ENCODE assay signal across 1 cellular context in the genomic region with DNA sequence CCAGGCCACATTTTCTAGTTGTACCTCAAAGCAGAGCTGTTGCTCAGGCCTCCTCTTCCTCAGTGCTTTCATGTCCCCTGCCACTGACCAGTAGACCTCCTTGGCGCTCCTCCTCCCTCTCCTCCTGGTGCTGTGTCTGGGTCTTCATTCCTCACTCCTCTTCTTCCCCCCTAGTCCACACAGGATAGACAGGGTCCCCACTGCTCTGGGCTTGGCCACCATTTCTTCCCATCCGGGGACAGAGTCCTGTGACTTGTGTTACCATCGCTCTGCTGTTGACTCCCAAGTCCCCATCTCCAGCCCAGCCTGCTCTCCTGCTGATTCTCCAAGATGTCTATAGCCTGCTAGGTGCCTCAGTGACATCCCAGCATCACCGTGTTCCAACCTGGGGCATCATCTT.
TF ChIP-seq lines count a peak whose summit lies in the region.

No MANE protein-coding gene starts in this region.

TF ChIP-seq in WTC11, 78 proteins besides CTCF, POLR2A, EP300 and RAD21 (continued from another document):
- TF ChIP-seq, protein P1, sequence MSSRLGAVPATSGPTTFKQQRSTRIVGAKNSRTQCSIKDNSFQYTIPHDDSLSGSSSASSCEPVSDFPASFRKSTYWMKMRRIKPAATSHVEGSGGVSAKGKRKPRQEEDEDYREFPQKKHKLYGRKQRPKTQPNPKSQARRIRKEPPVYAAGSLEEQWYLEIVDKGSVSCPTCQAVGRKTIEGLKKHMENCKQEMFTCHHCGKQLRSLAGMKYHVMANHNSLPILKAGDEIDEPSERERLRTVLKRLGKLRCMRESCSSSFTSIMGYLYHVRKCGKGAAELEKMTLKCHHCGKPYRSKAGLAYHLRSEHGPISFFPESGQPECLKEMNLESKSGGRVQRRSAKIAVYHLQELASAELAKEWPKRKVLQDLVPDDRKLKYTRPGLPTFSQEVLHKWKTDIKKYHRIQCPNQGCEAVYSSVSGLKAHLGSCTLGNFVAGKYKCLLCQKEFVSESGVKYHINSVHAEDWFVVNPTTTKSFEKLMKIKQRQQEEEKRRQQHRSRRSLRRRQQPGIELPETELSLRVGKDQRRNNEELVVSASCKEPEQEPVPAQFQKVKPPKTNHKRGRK (CRISPR knock-in tag; IDR thresholded peaks at IDR 0.05; ENCODE audit: borderline replicate concordance) = no peak
- TF ChIP-seq, protein P2, sequence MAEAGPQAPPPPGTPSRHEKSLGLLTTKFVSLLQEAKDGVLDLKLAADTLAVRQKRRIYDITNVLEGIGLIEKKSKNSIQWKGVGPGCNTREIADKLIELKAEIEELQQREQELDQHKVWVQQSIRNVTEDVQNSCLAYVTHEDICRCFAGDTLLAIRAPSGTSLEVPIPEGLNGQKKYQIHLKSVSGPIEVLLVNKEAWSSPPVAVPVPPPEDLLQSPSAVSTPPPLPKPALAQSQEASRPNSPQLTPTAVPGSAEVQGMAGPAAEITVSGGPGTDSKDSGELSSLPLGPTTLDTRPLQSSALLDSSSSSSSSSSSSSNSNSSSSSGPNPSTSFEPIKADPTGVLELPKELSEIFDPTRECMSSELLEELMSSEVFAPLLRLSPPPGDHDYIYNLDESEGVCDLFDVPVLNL (CRISPR knock-in tag; IDR thresholded peaks at IDR 0.05; ENCODE audit: borderline replicate concordance, low read depth) = no peak
- TF ChIP-seq, protein P3, sequence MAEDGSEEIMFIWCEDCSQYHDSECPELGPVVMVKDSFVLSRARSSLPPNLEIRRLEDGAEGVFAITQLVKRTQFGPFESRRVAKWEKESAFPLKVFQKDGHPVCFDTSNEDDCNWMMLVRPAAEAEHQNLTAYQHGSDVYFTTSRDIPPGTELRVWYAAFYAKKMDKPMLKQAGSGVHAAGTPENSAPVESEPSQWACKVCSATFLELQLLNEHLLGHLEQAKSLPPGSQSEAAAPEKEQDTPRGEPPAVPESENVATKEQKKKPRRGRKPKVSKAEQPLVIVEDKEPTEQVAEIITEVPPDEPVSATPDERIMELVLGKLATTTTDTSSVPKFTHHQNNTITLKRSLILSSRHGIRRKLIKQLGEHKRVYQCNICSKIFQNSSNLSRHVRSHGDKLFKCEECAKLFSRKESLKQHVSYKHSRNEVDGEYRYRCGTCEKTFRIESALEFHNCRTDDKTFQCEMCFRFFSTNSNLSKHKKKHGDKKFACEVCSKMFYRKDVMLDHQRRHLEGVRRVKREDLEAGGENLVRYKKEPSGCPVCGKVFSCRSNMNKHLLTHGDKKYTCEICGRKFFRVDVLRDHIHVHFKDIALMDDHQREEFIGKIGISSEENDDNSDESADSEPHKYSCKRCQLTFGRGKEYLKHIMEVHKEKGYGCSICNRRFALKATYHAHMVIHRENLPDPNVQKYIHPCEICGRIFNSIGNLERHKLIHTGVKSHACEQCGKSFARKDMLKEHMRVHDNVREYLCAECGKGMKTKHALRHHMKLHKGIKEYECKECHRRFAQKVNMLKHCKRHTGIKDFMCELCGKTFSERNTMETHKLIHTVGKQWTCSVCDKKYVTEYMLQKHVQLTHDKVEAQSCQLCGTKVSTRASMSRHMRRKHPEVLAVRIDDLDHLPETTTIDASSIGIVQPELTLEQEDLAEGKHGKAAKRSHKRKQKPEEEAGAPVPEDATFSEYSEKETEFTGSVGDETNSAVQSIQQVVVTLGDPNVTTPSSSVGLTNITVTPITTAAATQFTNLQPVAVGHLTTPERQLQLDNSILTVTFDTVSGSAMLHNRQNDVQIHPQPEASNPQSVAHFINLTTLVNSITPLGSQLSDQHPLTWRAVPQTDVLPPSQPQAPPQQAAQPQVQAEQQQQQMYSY (CRISPR knock-in tag; IDR thresholded peaks at IDR 0.05) = no peak
- TF ChIP-seq, protein P4, sequence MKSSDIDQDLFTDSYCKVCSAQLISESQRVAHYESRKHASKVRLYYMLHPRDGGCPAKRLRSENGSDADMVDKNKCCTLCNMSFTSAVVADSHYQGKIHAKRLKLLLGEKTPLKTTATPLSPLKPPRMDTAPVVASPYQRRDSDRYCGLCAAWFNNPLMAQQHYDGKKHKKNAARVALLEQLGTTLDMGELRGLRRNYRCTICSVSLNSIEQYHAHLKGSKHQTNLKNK (CRISPR knock-in tag; IDR thresholded peaks at IDR 0.05) = no peak
